Comparison of ENCODE assay signal across 1 cellular context in genomic region chr2:223725494-223725893, GRCh38.
A peak's percentile ranks its signal among the peaks of the same experiment; 100 is the strongest.
TF ChIP-seq lines count a peak whose summit lies in the region.

No MANE protein-coding gene starts in this region.

TF ChIP-seq in H1, 55 proteins besides CTCF, POLR2A, EP300 and RAD21 (continued from another document):
- TF ChIP-seq EGR1 (IDR thresholded peaks at IDR 0.05; ENCODE audit: borderline replicate concordance, low read depth, low read length), result no peak
- no peak for TF ChIP-seq KDM5A (IDR thresholded peaks at IDR 0.05; ENCODE audit: low read length)
- peak; percentile 56; the same call in 1 of the 2 replicates for TF ChIP-seq TAF1 (IDR thresholded peaks at IDR 0.05; ENCODE audit: low read depth, low read length)
- no peak for TF ChIP-seq CHD1 (IDR thresholded peaks at IDR 0.05; ENCODE audit: low read depth, low read length)
- no peak for TF ChIP-seq KDM4A (IDR thresholded peaks at IDR 0.05; ENCODE audit: low read depth, low read length, severe bottlenecking)
- TF ChIP-seq SP2 (IDR thresholded peaks at IDR 0.05; ENCODE audit: low read length), result no peak
- TF ChIP-seq E2F6 (IDR thresholded peaks at IDR 0.05), result no peak
- TF ChIP-seq CBX5 (IDR thresholded peaks at IDR 0.05; ENCODE audit: low read depth, low read length), result no peak
- no peak for TF ChIP-seq ZNF274 (IDR thresholded peaks at IDR 0.05; ENCODE audit: borderline replicate concordance, extremely low read depth, low read length)
- TF ChIP-seq SUZ12 (IDR thresholded peaks at IDR 0.05; ENCODE audit: low read length), result no peak
- no peak for TF ChIP-seq GABPA (IDR thresholded peaks at IDR 0.05; ENCODE audit: borderline replicate concordance, insufficient read depth, low read length)
- no peak for TF ChIP-seq USF2 (IDR thresholded peaks at IDR 0.05; ENCODE audit: low read length)
- 0 out of 4 replicates have a peak, but pooled peaks have one; percentile 34 to 58 for TF ChIP-seq SIN3A (conservative IDR thresholded peaks at IDR 0.05 in 1 of 2, IDR thresholded peaks at IDR 0.05 in 1 of 2; ENCODE audit: low read depth in 1 of 2, low read length in 2 of 2)
- peak; percentile 53 for TF ChIP-seq CHD7 (IDR thresholded peaks at IDR 0.05; ENCODE audit: insufficient replicate concordance, low read length)
- TF ChIP-seq MAX (IDR thresholded peaks at IDR 0.05), result no peak
- no peak for TF ChIP-seq CHD2 (IDR thresholded peaks at IDR 0.05; ENCODE audit: low read length)
- peak; percentile 59; the same call in 1 of the 2 replicates for TF ChIP-seq YY1 (IDR thresholded peaks at IDR 0.05; ENCODE audit: low read depth, low read length)
- TF ChIP-seq NRF1 (IDR thresholded peaks at IDR 0.05; ENCODE audit: low read depth, low read length), result no peak
- TF ChIP-seq PHF8 (conservative IDR thresholded peaks at IDR 0.05; ENCODE audit: low read depth, low read length), result no peak
- TF ChIP-seq RBBP5 (IDR thresholded peaks at IDR 0.05; ENCODE audit: borderline replicate concordance, low read depth, low read length), result no peak
- 0 out of 2 replicates have a peak, but pooled peaks have one; percentile 33 for TF ChIP-seq TCF12 (IDR thresholded peaks at IDR 0.05; ENCODE audit: low read depth, low read length)
- no peak for TF ChIP-seq GTF2F1 (IDR thresholded peaks at IDR 0.05; ENCODE audit: borderline replicate concordance, low read depth, low read length)
- TF ChIP-seq NANOG (IDR thresholded peaks at IDR 0.05; ENCODE audit: insufficient read depth, low read depth, low read length, poor library complexity, severe bottlenecking), result no peak
- TF ChIP-seq KDM1A (IDR thresholded peaks at IDR 0.05; ENCODE audit: borderline replicate concordance, low read length), result no peak
- TF ChIP-seq POU5F1 (IDR thresholded peaks at IDR 0.05; ENCODE audit: low read depth, low read length), result no peak
- no peak for TF ChIP-seq MAFK (IDR thresholded peaks at IDR 0.05; ENCODE audit: low read depth, low read length)
- no peak for TF ChIP-seq EZH2 (IDR thresholded peaks at IDR 0.05; ENCODE audit: low read depth, low read length, severe bottlenecking)
- peak; percentile 92 for TF ChIP-seq JUN (IDR thresholded peaks at IDR 0.05; ENCODE audit: low read depth, low read length)
- no peak for TF ChIP-seq SP4 (IDR thresholded peaks at IDR 0.05; ENCODE audit: low read length)
- TF ChIP-seq TEAD4 (IDR thresholded peaks at IDR 0.05; ENCODE audit: low read depth, low read length), result peak; percentile 90
- no peak for TF ChIP-seq FOSL1 (IDR thresholded peaks at IDR 0.05; ENCODE audit: insufficient read depth, low read depth, low read length)
- peak; percentile 99 for TF ChIP-seq JUND (IDR thresholded peaks at IDR 0.05; ENCODE audit: low read length)
- no peak for TF ChIP-seq SRF (IDR thresholded peaks at IDR 0.05; ENCODE audit: low read depth, low read length)
- peak; percentile 80 for TF ChIP-seq ATF3 (IDR thresholded peaks at IDR 0.05; ENCODE audit: insufficient read depth, low read depth, low read length)
